Comparison of ENCODE assay signal across 10 cellular contexts in genomic region chr9:20297646-20298084, GRCh38.
DNase-seq lines count a peak whose midpoint lies in the region; ATAC-seq and TF ChIP-seq lines count a peak whose summit lies in the region.
"Had no signal": no experiment of that assay in that cellular context is flagged by ENCODE, and none has a peak within 500 bp of the region (broad histone marks: within the 10 kb centered on the region; RNA-seq: fewer than 3 reads in every experiment).

No MANE protein-coding gene starts in this region.

- H3K36me3 ChIP-seq in mucosa of descending colon (ENCODE audit: low read depth) (no peaks in the 10 kb centered on the region), upper lobe of right lung (no peaks in the 10 kb centered on the region)

- intact Hi-C loops in mucosa of descending colon (cut with DNase I, micrococcal nuclease), result no loop called here
- intact Hi-C loops in upper lobe of right lung (cut with DNase I), result no loop called here

- no peaks in the 10 kb centered on the region for H3K27me3 ChIP-seq in upper lobe of right lung

- DNase-seq in M059J (ENCODE audit: low read depth) (peak; percentile 26), fibroblast of gingiva (ENCODE audit: low read depth) (peak; percentile 10), mucosa of descending colon (peak in 1 of 3 donors; percentile 10), upper lobe of right lung (no peak), HK-2 (ENCODE audit: unreplicated experiment) (no peak), cerebellar cortex (ENCODE audit: low spot score) (no peak), HUDEP-2 (lab: John Stamatoyannopoulos, UW; ENCODE audit: unreplicated experiment in 76 of 76) (no peak)
- DNase-seq: activated CD4-positive, alpha-beta T cell treated with anti-CD3 and anti-CD28 coated beads for 4 hours; naive thymus-derived CD4-positive, alpha-beta T cell had no signal

- H3K27ac ChIP-seq in upper lobe of right lung, result no peak overlapping the region

- ATAC-seq in mucosa of descending colon, result peak; percentile 60
- peak; percentile 29 for ATAC-seq in upper lobe of right lung
- ATAC-seq in HG02970 (IDR thresholded peaks at IDR 0.05; ENCODE audit: low FRiP score, unreplicated experiment), result no peak
- ATAC-seq: naive thymus-derived CD4-positive, alpha-beta T cell had no signal

- TF ChIP-seq CTCF in mucosa of descending colon (IDR thresholded peaks at IDR 0.05), result no peak
- no peak for TF ChIP-seq CTCF in upper lobe of right lung (IDR thresholded peaks at IDR 0.05)

- H3K9me3 ChIP-seq in mucosa of descending colon, result no peaks in the 10 kb centered on the region
- H3K9me3 ChIP-seq in upper lobe of right lung, result no peaks in the 10 kb centered on the region

- H3K4me1 ChIP-seq in mucosa of descending colon (ENCODE audit: low read depth), result no peaks in the 10 kb centered on the region
- no peaks in the 10 kb centered on the region for H3K4me1 ChIP-seq in upper lobe of right lung

- no peak overlapping the region for H3K4me3 ChIP-seq in mucosa of descending colon
- no peak overlapping the region for H3K4me3 ChIP-seq in upper lobe of right lung

Comparison
In these comparisons a context has a peak if more than half of its experiments do, and no peak if none do; other contexts are left out.
1. DNase-seq: peak in M059J (single experiment) and fibroblast of gingiva (single experiment); none in upper lobe of right lung (single experiment), HK-2 (single experiment), cerebellar cortex (single experiment) and HUDEP-2 (0 of 76).